Comparison of ENCODE assay signal across 8 cellular contexts in genomic region chr12:10749700-10750384, GRCh38. TPM values are rescaled to one million over a fixed set of nuclear protein-coding genes. Genes with fewer than 3 reads are reported as not detected.
DNase-seq lines count a peak whose midpoint lies in the region; ATAC-seq, FAIRE-seq and TF ChIP-seq lines count a peak whose summit lies in the region.

No MANE protein-coding gene starts in this region.

- no TSS peak for BruUV-seq in endothelial cell of umbilical vein (replicated peaks; lab: Mats Ljungman, UMichigan)

- H4K20me1 ChIP-seq in endothelial cell of umbilical vein (replicated peaks; ENCODE audit: control insufficient read depth, extremely low read depth, insufficient read depth, low read length) = no peaks in the 10 kb centered on the region

- no peaks in the 10 kb centered on the region for H3K36me3 Mint-ChIP-seq in CD8-positive, alpha-beta T cell
- H3K36me3 Mint-ChIP-seq in activated CD8-positive, alpha-beta memory T cell treated with anti-CD3 and anti-CD28 coated beads, Interleukin-2, amount 10 ng/mL, durations not matched to agents 7 days and 5 days = peaks cover 3% of the 10 kb centered on the region

- H3K27ac ChIP-seq in CD8-positive, alpha-beta T cell (ENCODE audit: low read depth, low read length) = no peak overlapping the region
- peak overlapping the region; percentile 36 for H3K27ac ChIP-seq in endothelial cell of umbilical vein (ENCODE audit: insufficient read depth, low read depth, low read length)

- no peaks in the 10 kb centered on the region for H3K27me3 ChIP-seq in CD8-positive, alpha-beta T cell (ENCODE audit: insufficient read depth, low read length)
- peaks cover 9 to 13% of the 10 kb centered on the region in 2 experiments for H3K27me3 ChIP-seq in endothelial cell of umbilical vein (ENCODE audit: control insufficient read depth in 2 of 2, insufficient read depth in 2 of 2, low read length in 2 of 2)

- ATAC-seq in CD8-positive, alpha-beta T cell = peak; percentile 100
- ATAC-seq in GM19452 (IDR thresholded peaks at IDR 0.05; ENCODE audit: unreplicated experiment) = peak; percentile 92
- peak; percentile 91 for ATAC-seq in activated CD8-positive, alpha-beta memory T cell treated with anti-CD3 and anti-CD28 coated beads, Interleukin-2, amount 10 ng/mL, durations not matched to agents 7 days and 5 days

- peaks cover 4% of the 10 kb centered on the region for H3K4me1 ChIP-seq in CD8-positive, alpha-beta T cell (ENCODE audit: insufficient read depth, low read length)
- peaks cover 4% of the 10 kb centered on the region for H3K4me1 ChIP-seq in endothelial cell of umbilical vein (ENCODE audit: control insufficient read depth, extremely low read depth, insufficient read depth, low read length)

- peak; percentile 43 to 73 (median 67) for DNase-seq in CD8-positive, alpha-beta T cell
- DNase-seq in HPDE6-E6E7 (ENCODE audit: extremely low spot score) = peak; percentile 50
- DNase-seq in NOMO-1 (lab: John Stamatoyannopoulos, UW; ENCODE audit: unreplicated experiment in 2 of 2) = peak; percentile 43 to 90
- DNase-seq in activated CD8-positive, alpha-beta memory T cell treated with anti-CD3 and anti-CD28 coated beads, Interleukin-2, amount 10 ng/mL, durations not matched to agents 7 days and 5 days = peak; percentile 83
- peak; percentile 98 for DNase-seq in endothelial cell of umbilical vein (ENCODE audit: low read depth, low spot score)
- DNase-seq in mucosa of gallbladder (ENCODE audit: low spot score) = peak; percentile 84
- peak; percentile 26 for DNase-seq in stimulated activated CD8-positive, alpha-beta memory T cell treated with anti-CD3 and anti-CD28 coated beads, Interleukin-4, amount 100 ng/mL, for 24 hours (ENCODE audit: low read depth)

- peak overlapping the region; percentile 71 for H3K4me2 ChIP-seq in endothelial cell of umbilical vein (ENCODE audit: insufficient read depth, low read length)

- H3K27ac Mint-ChIP-seq in CD8-positive, alpha-beta T cell = no peak overlapping the region
- H3K27ac Mint-ChIP-seq in activated CD8-positive, alpha-beta memory T cell treated with anti-CD3 and anti-CD28 coated beads, Interleukin-2, amount 10 ng/mL, durations not matched to agents 7 days and 5 days = peak overlapping the region; percentile 79

- dilution Hi-C loops in endothelial cell of umbilical vein (cut with MboI; ENCODE audit: extremely low pct_ligation_motif_present, low sequenced_read_pairs) = no loop called here

- H3K4me1 Mint-ChIP-seq in CD8-positive, alpha-beta T cell (ENCODE audit: low read depth) = peaks cover 6% of the 10 kb centered on the region
- peaks cover 29% of the 10 kb centered on the region for H3K4me1 Mint-ChIP-seq in activated CD8-positive, alpha-beta memory T cell treated with anti-CD3 and anti-CD28 coated beads, Interleukin-2, amount 10 ng/mL, durations not matched to agents 7 days and 5 days

- peaks cover 25% of the 10 kb centered on the region for H3K27me3 Mint-ChIP-seq in CD8-positive, alpha-beta T cell (ENCODE audit: low read depth)
- H3K27me3 Mint-ChIP-seq in activated CD8-positive, alpha-beta memory T cell treated with anti-CD3 and anti-CD28 coated beads, Interleukin-2, amount 10 ng/mL, durations not matched to agents 7 days and 5 days = peaks cover 42% of the 10 kb centered on the region

- no peaks in the 10 kb centered on the region for H3K9me1 ChIP-seq in endothelial cell of umbilical vein (replicated peaks; ENCODE audit: control insufficient read depth, extremely low read depth, insufficient read depth, low read length)

- CTCF ChIA-PET in CD8-positive, alpha-beta T cell (lab: Charles Lee) = interaction anchor here (0.5 to 2.7 kb wide), 43 partner anchors 8 to 1000 kb away, joined by 3 to 27 read pairs (median 4); partner anchors contain the start of gene YBX3
- CTCF ChIA-PET in activated CD8-positive, alpha-beta memory T cell treated with anti-CD3 and anti-CD28 coated beads, Interleukin-2, amount 10 ng/mL, durations not matched to agents 7 days and 5 days (lab: Charles Lee) = interaction anchor here (0.6 to 2.1 kb wide), 38 partner anchors 10 to 1613 kb away, joined by 3 to 12 read pairs (median 4); partner anchors contain the start of genes MAGOHB, SMIM10L1 and YBX3
- CTCF ChIA-PET in endothelial cell of umbilical vein (lab: Charles Lee) = interaction anchor here (0.6 to 2.0 kb wide), 43 partner anchors 9 to 747 kb away, joined by 3 to 49 read pairs (median 5); partner anchors contain the start of genes EIF2S3B, MAGOHB and YBX3

- no peaks in the 10 kb centered on the region for H3K9me3 Mint-ChIP-seq in CD8-positive, alpha-beta T cell
- no peaks in the 10 kb centered on the region for H3K9me3 Mint-ChIP-seq in activated CD8-positive, alpha-beta memory T cell treated with anti-CD3 and anti-CD28 coated beads, Interleukin-2, amount 10 ng/mL, durations not matched to agents 7 days and 5 days (ENCODE audit: low read depth)

- no peak overlapping the region for H3K4me3 ChIP-seq in CD8-positive, alpha-beta T cell (ENCODE audit: low read depth, low read length)
- peak overlapping the region in 1 of 3 experiments; percentile 24 for H3K4me3 ChIP-seq in endothelial cell of umbilical vein (replicated peaks in 1 of 3; ENCODE audit: insufficient read depth in 1 of 3, low read depth in 1 of 3, low read length in 3 of 3)

- POLR2A ChIA-PET in CD8-positive, alpha-beta T cell (lab: Charles Lee) = interaction anchor here (0.7 to 1.2 kb wide), 2 partner anchors 419 to 513 kb away, joined by 3 read pairs; no protein-coding TSS in a partner anchor
- POLR2A ChIA-PET in endothelial cell of umbilical vein (lab: Charles Lee) = no interaction called here

- intact Hi-C loops in CD8-positive, alpha-beta T cell (cut with DNase I, micrococcal nuclease) = loop anchor here (1.0 to 5.0 kb wide), 10 partner anchors 25 to 598 kb away; partner anchors contain the start of genes MAGOHB (in 2 of the 2) and STYK1 (in 2 of the 2)
- intact Hi-C loops in endothelial cell of umbilical vein (cut with micrococcal nuclease) = loop anchor here (1.0 to 5.0 kb wide), 9 partner anchors 28 to 737 kb away; partner anchors contain the start of genes MAGOHB and STYK1

- peak overlapping the region; percentile 47 for H2AFZ ChIP-seq in endothelial cell of umbilical vein (ENCODE audit: low read depth, low read length)

- peak; percentile 100 for FAIRE-seq in endothelial cell of umbilical vein (lab: Jason Lieb, UNC)

- H3K4me3 Mint-ChIP-seq in CD8-positive, alpha-beta T cell = peak overlapping the region; percentile 36
- peak overlapping the region; percentile 75 for H3K4me3 Mint-ChIP-seq in activated CD8-positive, alpha-beta memory T cell treated with anti-CD3 and anti-CD28 coated beads, Interleukin-2, amount 10 ng/mL, durations not matched to agents 7 days and 5 days

- peak; percentile 97 for TF ChIP-seq CTCF in CD8-positive, alpha-beta T cell (IDR thresholded peaks at IDR 0.05)
- peak; percentile 80 to 93 for TF ChIP-seq CTCF in endothelial cell of umbilical vein (IDR thresholded peaks at IDR 0.05; ENCODE audit: extremely low read depth in 1 of 2, insufficient read depth in 1 of 2, low read depth in 1 of 2, low read length in 2 of 2)

- H3K9ac ChIP-seq in endothelial cell of umbilical vein (replicated peaks; ENCODE audit: extremely low read depth, insufficient read depth, low read length) = no peak overlapping the region

- TF ChIP-seq POLR2A in endothelial cell of umbilical vein (IDR thresholded peaks at IDR 0.05; ENCODE audit: low read depth, low read length) = no peak

- no peaks in the 10 kb centered on the region for H3K36me3 ChIP-seq in CD8-positive, alpha-beta T cell (ENCODE audit: insufficient read depth, low read length)
- no peaks in the 10 kb centered on the region for H3K36me3 ChIP-seq in endothelial cell of umbilical vein (ENCODE audit: control insufficient read depth in 2 of 2, extremely low read depth in 1 of 2, insufficient read depth in 2 of 2, low read length in 2 of 2)

- no peaks in the 10 kb centered on the region for H3K79me2 ChIP-seq in endothelial cell of umbilical vein (ENCODE audit: control insufficient read depth, insufficient read depth, low read length)

- H3K9me3 ChIP-seq in CD8-positive, alpha-beta T cell (ENCODE audit: low read length) = no peaks in the 10 kb centered on the region
- H3K9me3 ChIP-seq in endothelial cell of umbilical vein (replicated peaks; ENCODE audit: control insufficient read depth, insufficient read depth, low read length) = no peaks in the 10 kb centered on the region

RNA-seq across cellular contexts. Expression of gene YBX3, which starts 26.7 kb away (rescaled TPM):
- 100 to 1,000 TPM; 257 to 273 TPM for total RNA-seq in CD8-positive, alpha-beta T cell
- total RNA-seq in activated CD8-positive, alpha-beta memory T cell treated with anti-CD3 and anti-CD28 coated beads, Interleukin-2, amount 10 ng/mL, durations not matched to agents 7 days and 5 days = 100 to 1,000 TPM; 122 to 139 TPM
- total RNA-seq in endothelial cell of umbilical vein = 411 and 441 TPM in 2 replicates
- polyA plus RNA-seq in endothelial cell of umbilical vein = 99.3 and 137 TPM in 2 replicates
- polyA plus RNA-seq in endothelial cell of umbilical vein (2011; cell fraction: cytosol; rRNA removed) = 263 and 280 TPM in 2 replicates
- 633 and 651 TPM in 2 replicates for polyA plus RNA-seq in endothelial cell of umbilical vein (2011; cell fraction: nucleus; rRNA removed)
- 349 and 394 TPM in 2 replicates for polyA plus RNA-seq in endothelial cell of umbilical vein (2012)
- polyA minus RNA-seq in endothelial cell of umbilical vein = 144 and 213 TPM in 2 replicates
- 77.8 TPM for polyA minus RNA-seq in endothelial cell of umbilical vein (2011; cell fraction: cytosol; rRNA and poly(A)+ RNA removed)
- polyA minus RNA-seq in endothelial cell of umbilical vein (2011; cell fraction: nucleus; rRNA and poly(A)+ RNA removed) = 604 and 641 TPM in 2 replicates
- 159 TPM for total RNA-seq in mucosa of gallbladder

RNA-seq across cellular contexts. Expression of gene TAS2R7, which starts 52.6 kb away (rescaled TPM):
- not detected for total RNA-seq in CD8-positive, alpha-beta T cell
- not detected for total RNA-seq in activated CD8-positive, alpha-beta memory T cell treated with anti-CD3 and anti-CD28 coated beads, Interleukin-2, amount 10 ng/mL, durations not matched to agents 7 days and 5 days
- not detected in 2 replicates for total RNA-seq in endothelial cell of umbilical vein
- polyA plus RNA-seq in endothelial cell of umbilical vein = not detected in 2 replicates
- polyA plus RNA-seq in endothelial cell of umbilical vein (2011; cell fraction: cytosol; rRNA removed) = not detected in 2 replicates
- 0.24 and 0.39 TPM in 2 replicates for polyA plus RNA-seq in endothelial cell of umbilical vein (2011; cell fraction: nucleus; rRNA removed)
- polyA plus RNA-seq in endothelial cell of umbilical vein (2012) = not detected in 2 replicates
- 0.83 and 1.0 TPM in 2 replicates for polyA minus RNA-seq in endothelial cell of umbilical vein
- polyA minus RNA-seq in endothelial cell of umbilical vein (2011; cell fraction: cytosol; rRNA and poly(A)+ RNA removed) = not detected
- 2.7 TPM in 2 replicates for polyA minus RNA-seq in endothelial cell of umbilical vein (2011; cell fraction: nucleus; rRNA and poly(A)+ RNA removed)
- not detected for total RNA-seq in mucosa of gallbladder

RNA-seq across cellular contexts. Expression of gene TAS2R8, which starts 57.2 kb away (rescaled TPM):
- not detected for total RNA-seq in CD8-positive, alpha-beta T cell
- total RNA-seq in activated CD8-positive, alpha-beta memory T cell treated with anti-CD3 and anti-CD28 coated beads, Interleukin-2, amount 10 ng/mL, durations not matched to agents 7 days and 5 days = not detected
- not detected in 2 replicates for total RNA-seq in endothelial cell of umbilical vein
- polyA plus RNA-seq in endothelial cell of umbilical vein = not detected in 2 replicates
- not detected in 2 replicates for polyA plus RNA-seq in endothelial cell of umbilical vein (2011; cell fraction: cytosol; rRNA removed)
- polyA plus RNA-seq in endothelial cell of umbilical vein (2011; cell fraction: nucleus; rRNA removed) = 0.14 and 0.29 TPM in 2 replicates
- not detected in 2 replicates for polyA plus RNA-seq in endothelial cell of umbilical vein (2012)
- 0.22 and 0.36 TPM in 2 replicates for polyA minus RNA-seq in endothelial cell of umbilical vein
- not detected for polyA minus RNA-seq in endothelial cell of umbilical vein (2011; cell fraction: cytosol; rRNA and poly(A)+ RNA removed)
- polyA minus RNA-seq in endothelial cell of umbilical vein (2011; cell fraction: nucleus; rRNA and poly(A)+ RNA removed) = 2.8 and 3.5 TPM in 2 replicates
- not detected for total RNA-seq in mucosa of gallbladder

Comparison
In these comparisons a context has a peak if more than half of its experiments do, and no peak if none do; other contexts are left out.
1. DNase-seq: peak in every context shown above with its lines; median percentile 98 in endothelial cell of umbilical vein; 84 in mucosa of gallbladder; 83 in activated CD8-positive, alpha-beta memory T cell treated with anti-CD3 and anti-CD28 coated beads, Interleukin-2, amount 10 ng/mL, durations not matched to agents 7 days and 5 days; 67 in CD8-positive, alpha-beta T cell; 66 in NOMO-1; 50 in HPDE6-E6E7; 26 in stimulated activated CD8-positive, alpha-beta memory T cell treated with anti-CD3 and anti-CD28 coated beads, Interleukin-4, amount 100 ng/mL, for 24 hours.